1 cellular context compared by ENCODE assay signal in the genomic region with DNA sequence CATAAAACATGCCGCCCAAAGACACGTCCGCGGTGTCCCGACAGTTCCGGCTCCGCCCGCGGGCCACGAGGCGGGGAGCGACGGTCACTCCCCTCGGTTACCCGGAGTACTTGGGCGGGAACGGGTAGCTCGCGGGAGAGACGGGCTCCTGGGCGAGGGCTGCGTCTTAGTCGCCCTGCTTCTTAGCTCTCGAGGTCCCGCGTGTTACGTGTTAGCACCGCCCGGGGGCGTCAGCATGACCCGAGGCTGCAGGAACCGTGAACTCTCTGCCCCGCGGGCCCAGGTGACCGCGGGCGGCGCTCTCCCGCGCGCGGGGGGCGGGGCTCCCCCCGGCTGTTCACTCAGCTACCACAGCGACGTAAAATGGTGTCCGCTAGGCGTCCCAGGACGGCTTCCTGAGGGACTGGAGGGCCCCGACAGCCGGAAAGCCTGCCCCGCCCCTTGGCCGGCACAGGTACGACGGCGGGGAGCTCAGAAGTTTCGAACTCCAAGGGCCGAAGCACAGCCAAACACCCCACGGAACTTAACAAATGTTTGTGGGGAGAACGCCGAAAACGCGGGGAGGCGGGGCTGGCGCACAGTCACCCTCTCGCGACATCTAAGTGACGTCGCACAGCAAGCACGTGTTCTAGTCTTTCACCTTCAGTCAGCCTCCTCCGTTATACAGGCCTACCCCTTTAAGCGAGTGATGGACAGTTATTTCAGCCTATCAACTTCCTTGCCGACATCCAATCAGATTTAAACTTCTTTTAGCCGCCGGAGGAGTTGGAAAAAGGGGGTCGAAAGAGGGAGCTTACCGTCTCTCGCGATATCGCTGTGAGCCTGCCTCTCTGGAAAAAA.
TF ChIP-seq lines count a peak whose summit lies in the region.

No MANE protein-coding gene starts in this region.

TF ChIP-seq in K562, 482 proteins besides CTCF, POLR2A, EP300 and RAD21 (continued from another document and continues in another):
- TF ChIP-seq, protein P1, sequence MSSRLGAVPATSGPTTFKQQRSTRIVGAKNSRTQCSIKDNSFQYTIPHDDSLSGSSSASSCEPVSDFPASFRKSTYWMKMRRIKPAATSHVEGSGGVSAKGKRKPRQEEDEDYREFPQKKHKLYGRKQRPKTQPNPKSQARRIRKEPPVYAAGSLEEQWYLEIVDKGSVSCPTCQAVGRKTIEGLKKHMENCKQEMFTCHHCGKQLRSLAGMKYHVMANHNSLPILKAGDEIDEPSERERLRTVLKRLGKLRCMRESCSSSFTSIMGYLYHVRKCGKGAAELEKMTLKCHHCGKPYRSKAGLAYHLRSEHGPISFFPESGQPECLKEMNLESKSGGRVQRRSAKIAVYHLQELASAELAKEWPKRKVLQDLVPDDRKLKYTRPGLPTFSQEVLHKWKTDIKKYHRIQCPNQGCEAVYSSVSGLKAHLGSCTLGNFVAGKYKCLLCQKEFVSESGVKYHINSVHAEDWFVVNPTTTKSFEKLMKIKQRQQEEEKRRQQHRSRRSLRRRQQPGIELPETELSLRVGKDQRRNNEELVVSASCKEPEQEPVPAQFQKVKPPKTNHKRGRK (tag; IDR thresholded peaks at IDR 0.05): no peak
- TF ChIP-seq HNRNPH1 (optimal IDR thresholded peaks at IDR 0.05; ENCODE audit: low read depth, low read length) (no peak), PHB (CRISPR knock-in tag; IDR thresholded peaks at IDR 0.05) (peak; percentile 35; the same call in 1 of the 2 replicates), RBM22 (IDR thresholded peaks at IDR 0.05; ENCODE audit: low read depth, low read length, poor library complexity, severe bottlenecking) (peak; percentile 88), KAT8 (IDR thresholded peaks at IDR 0.05; ENCODE audit: low read depth) (no peak), NKRF (IDR thresholded peaks at IDR 0.05; ENCODE audit: borderline replicate concordance) (peak; percentile 85; the same call in 1 of the 2 replicates), SREBF1 (IDR thresholded peaks at IDR 0.05; ENCODE audit: borderline replicate concordance, low read depth, low read length) (0 out of 2 replicates have a peak, but pooled peaks have one; percentile 47), HDAC6 (IDR thresholded peaks at IDR 0.05; ENCODE audit: low read depth, low read length) (no peak), TAF7 (tag; IDR thresholded peaks at IDR 0.05) (peak; percentile 69; the same call in 1 of the 2 replicates), KDM1A (IDR thresholded peaks at IDR 0.05) (no peak), E2F1 (CRISPR knock-in tag; IDR thresholded peaks at IDR 0.05) (peak; percentile 96), ZBTB9 (CRISPR knock-in tag; IDR thresholded peaks at IDR 0.05) (peak; percentile 84), MAFG (tag; conservative IDR thresholded peaks at IDR 0.05) (no peak), ATF3 (IDR thresholded peaks at IDR 0.05) (no peak; the same call in 1 of the 2 replicates), ATF3 (CRISPR knock-in tag; conservative IDR thresholded peaks at IDR 0.05) (0 out of 2 replicates have a peak, but pooled peaks have one; percentile 21), THRA (IDR thresholded peaks at IDR 0.05) (no peak), ZFP30 (CRISPR knock-in tag; IDR thresholded peaks at IDR 0.05; ENCODE audit: borderline replicate concordance) (no peak), RBM17 (IDR thresholded peaks at IDR 0.05; ENCODE audit: borderline replicate concordance, low read depth, low read length) (no peak), EZH2 (IDR thresholded peaks at IDR 0.05; ENCODE audit: borderline replicate concordance, low read depth, low read length) (no peak), SRSF9 (IDR thresholded peaks at IDR 0.05; ENCODE audit: borderline replicate concordance, low read depth, low read length) (no peak), TEAD1 (CRISPR knock-in tag; IDR thresholded peaks at IDR 0.05) (peak in 1 of 2 experiments; percentile 80; a peak in 2 of 4 replicates), RBM25 (IDR thresholded peaks at IDR 0.05; ENCODE audit: low read depth, low read length, severe bottlenecking) (peak; percentile 91), KLF10 (CRISPR knock-in tag; IDR thresholded peaks at IDR 0.05) (no peak), ADNP (tag; IDR thresholded peaks at IDR 0.05) (no peak), RBM14 (IDR thresholded peaks at IDR 0.05; ENCODE audit: borderline replicate concordance, insufficient read depth, low read depth, low read length) (no peak), KLF13 (tag; IDR thresholded peaks at IDR 0.05; ENCODE audit: borderline replicate concordance, low read depth) (peak; percentile 93), RFX1 (IDR thresholded peaks at IDR 0.05) (no peak), ARID1B (IDR thresholded peaks at IDR 0.05) (peak; percentile 55), MAFF (IDR thresholded peaks at IDR 0.05; ENCODE audit: low read length) (peak; percentile 86; the same call in 1 of the 2 replicates), NR2F6 (CRISPR knock-in tag; IDR thresholded peaks at IDR 0.05) (no peak; the same call in 1 of the 2 replicates), KHSRP (IDR thresholded peaks at IDR 0.05) (peak; percentile 32; the same call in 1 of the 2 replicates), E2F3 (CRISPR knock-in tag; IDR thresholded peaks at IDR 0.05) (peak; percentile 96), FUS (optimal IDR thresholded peaks at IDR 0.05; ENCODE audit: low read depth, low read length) (peak; percentile 84), ZNF699 (CRISPR knock-in tag; IDR thresholded peaks at IDR 0.05; ENCODE audit: insufficient replicate concordance) (no peak), CHD1 (IDR thresholded peaks at IDR 0.05; ENCODE audit: low read length) (peak; percentile 63), SIN3A (IDR thresholded peaks at IDR 0.05; ENCODE audit: borderline replicate concordance in 2 of 2, control insufficient read depth in 1 of 2, low read depth in 2 of 2, low read length in 2 of 2) (peak; percentile 56 to 81; a peak in 2 of 4 replicates), SMAD3 (CRISPR knock-in tag; conservative IDR thresholded peaks at IDR 0.05) (0 out of 2 replicates have a peak, but pooled peaks have one; percentile 10), SMARCE1 (IDR thresholded peaks at IDR 0.05) (no peak)
- TF ChIP-seq, protein P2, sequence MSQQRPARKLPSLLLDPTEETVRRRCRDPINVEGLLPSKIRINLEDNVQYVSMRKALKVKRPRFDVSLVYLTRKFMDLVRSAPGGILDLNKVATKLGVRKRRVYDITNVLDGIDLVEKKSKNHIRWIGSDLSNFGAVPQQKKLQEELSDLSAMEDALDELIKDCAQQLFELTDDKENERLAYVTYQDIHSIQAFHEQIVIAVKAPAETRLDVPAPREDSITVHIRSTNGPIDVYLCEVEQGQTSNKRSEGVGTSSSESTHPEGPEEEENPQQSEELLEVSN (IDR thresholded peaks at IDR 0.05; ENCODE audit: borderline replicate concordance in 1 of 2, extremely low read depth in 1 of 2, insufficient read depth in 1 of 2, insufficient read length in 1 of 2, low read depth in 1 of 2, low read length in 1 of 2, poor library complexity in 1 of 2, severe bottlenecking in 1 of 2): peak; percentile 98 to 99
- TF ChIP-seq, protein P3, sequence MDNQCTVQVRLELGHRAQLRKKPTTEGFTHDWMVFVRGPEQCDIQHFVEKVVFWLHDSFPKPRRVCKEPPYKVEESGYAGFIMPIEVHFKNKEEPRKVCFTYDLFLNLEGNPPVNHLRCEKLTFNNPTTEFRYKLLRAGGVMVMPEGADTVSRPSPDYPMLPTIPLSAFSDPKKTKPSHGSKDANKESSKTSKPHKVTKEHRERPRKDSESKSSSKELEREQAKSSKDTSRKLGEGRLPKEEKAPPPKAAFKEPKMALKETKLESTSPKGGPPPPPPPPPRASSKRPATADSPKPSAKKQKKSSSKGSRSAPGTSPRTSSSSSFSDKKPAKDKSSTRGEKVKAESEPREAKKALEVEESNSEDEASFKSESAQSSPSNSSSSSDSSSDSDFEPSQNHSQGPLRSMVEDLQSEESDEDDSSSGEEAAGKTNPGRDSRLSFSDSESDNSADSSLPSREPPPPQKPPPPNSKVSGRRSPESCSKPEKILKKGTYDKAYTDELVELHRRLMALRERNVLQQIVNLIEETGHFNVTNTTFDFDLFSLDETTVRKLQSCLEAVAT (IDR thresholded peaks at IDR 0.05): peak; percentile 24 to 78; a peak in 2 of 4 replicates
- TF ChIP-seq, protein P4, sequence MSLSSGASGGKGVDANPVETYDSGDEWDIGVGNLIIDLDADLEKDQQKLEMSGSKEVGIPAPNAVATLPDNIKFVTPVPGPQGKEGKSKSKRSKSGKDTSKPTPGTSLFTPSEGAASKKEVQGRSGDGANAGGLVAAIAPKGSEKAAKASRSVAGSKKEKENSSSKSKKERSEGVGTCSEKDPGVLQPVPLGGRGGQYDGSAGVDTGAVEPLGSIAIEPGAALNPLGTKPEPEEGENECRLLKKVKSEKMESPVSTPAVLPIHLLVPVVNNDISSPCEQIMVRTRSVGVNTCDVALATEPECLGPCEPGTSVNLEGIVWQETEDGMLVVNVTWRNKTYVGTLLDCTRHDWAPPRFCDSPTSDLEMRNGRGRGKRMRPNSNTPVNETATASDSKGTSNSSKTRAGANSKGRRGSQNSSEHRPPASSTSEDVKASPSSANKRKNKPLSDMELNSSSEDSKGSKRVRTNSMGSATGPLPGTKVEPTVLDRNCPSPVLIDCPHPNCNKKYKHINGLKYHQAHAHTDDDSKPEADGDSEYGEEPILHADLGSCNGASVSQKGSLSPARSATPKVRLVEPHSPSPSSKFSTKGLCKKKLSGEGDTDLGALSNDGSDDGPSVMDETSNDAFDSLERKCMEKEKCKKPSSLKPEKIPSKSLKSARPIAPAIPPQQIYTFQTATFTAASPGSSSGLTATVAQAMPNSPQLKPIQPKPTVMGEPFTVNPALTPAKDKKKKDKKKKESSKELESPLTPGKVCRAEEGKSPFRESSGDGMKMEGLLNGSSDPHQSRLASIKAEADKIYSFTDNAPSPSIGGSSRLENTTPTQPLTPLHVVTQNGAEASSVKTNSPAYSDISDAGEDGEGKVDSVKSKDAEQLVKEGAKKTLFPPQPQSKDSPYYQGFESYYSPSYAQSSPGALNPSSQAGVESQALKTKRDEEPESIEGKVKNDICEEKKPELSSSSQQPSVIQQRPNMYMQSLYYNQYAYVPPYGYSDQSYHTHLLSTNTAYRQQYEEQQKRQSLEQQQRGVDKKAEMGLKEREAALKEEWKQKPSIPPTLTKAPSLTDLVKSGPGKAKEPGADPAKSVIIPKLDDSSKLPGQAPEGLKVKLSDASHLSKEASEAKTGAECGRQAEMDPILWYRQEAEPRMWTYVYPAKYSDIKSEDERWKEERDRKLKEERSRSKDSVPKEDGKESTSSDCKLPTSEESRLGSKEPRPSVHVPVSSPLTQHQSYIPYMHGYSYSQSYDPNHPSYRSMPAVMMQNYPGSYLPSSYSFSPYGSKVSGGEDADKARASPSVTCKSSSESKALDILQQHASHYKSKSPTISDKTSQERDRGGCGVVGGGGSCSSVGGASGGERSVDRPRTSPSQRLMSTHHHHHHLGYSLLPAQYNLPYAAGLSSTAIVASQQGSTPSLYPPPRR (CRISPR knock-in tag; IDR thresholded peaks at IDR 0.05; ENCODE audit: borderline replicate concordance): no peak
- TF ChIP-seq, protein P5, sequence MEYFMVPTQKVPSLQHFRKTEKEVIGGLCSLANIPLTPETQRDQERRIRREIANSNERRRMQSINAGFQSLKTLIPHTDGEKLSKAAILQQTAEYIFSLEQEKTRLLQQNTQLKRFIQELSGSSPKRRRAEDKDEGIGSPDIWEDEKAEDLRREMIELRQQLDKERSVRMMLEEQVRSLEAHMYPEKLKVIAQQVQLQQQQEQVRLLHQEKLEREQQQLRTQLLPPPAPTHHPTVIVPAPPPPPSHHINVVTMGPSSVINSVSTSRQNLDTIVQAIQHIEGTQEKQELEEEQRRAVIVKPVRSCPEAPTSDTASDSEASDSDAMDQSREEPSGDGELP (CRISPR knock-in tag; IDR thresholded peaks at IDR 0.05; ENCODE audit: borderline replicate concordance): peak; percentile 98
